ENCODE assay signal across 16 cellular contexts in genomic region chr2:200428961-200429665, GRCh38.
A peak's percentile ranks its signal among the peaks of the same experiment; 100 is the strongest.
DNase-seq lines count a peak whose midpoint lies in the region; ATAC-seq and TF ChIP-seq lines count a peak whose summit lies in the region.
"Had no signal": no experiment of that assay in that cellular context is flagged by ENCODE, and none has a peak within 500 bp of the region (broad histone marks: within the 10 kb centered on the region; RNA-seq: fewer than 3 reads in every experiment).

No MANE protein-coding gene starts in this region.

- DNase-seq in left lobe of liver (ENCODE audit: low spot score) (no peak), NCI-H1048 (lab: John Stamatoyannopoulos, UW) (no peak), SKM-1 (lab: John Stamatoyannopoulos, UW; ENCODE audit: unreplicated experiment) (no peak), GM13976 (ENCODE audit: low spot score) (no peak)
- DNase-seq in activated effector memory CD4-positive, alpha-beta T cell treated with anti-CD3 and anti-CD28 coated beads, Interleukin-2, amount 50 U/mL, for 16 hours: no peak
- DNase-seq: activated CD4-positive, alpha-beta T cell treated with anti-CD3 and anti-CD28 coated beads for 4 hours; Caco-2; esophagus squamous epithelium; KG1; NCI-H1105 treated with DMSO at 0.1 percent for 48 hours; nephron progenitor cell; Right ventricle myocardium superior; stimulated activated CD4-positive, alpha-beta T cell treated with anti-CD3 and anti-CD28 coated beads, Interleukin-1b, Interleukin-23, amount 100 ng/mL, for 48 hours had no signal

- ATAC-seq in GM18870 (IDR thresholded peaks at IDR 0.05; ENCODE audit: unreplicated experiment) (peak; percentile 58), GM21786 (IDR thresholded peaks at IDR 0.05; ENCODE audit: unreplicated experiment) (peak; percentile 90), HG03095 (IDR thresholded peaks at IDR 0.05; ENCODE audit: unreplicated experiment) (peak; percentile 77), left lobe of liver (peak; percentile 22)

- TF ChIP-seq CTCF in GM13976 (IDR thresholded peaks at IDR 0.05; ENCODE audit: borderline replicate concordance, control extremely low read depth, extremely low read depth, insufficient read depth, missing control alignments): no peak

- in situ Hi-C loops in GM13976 (cut with MboI; ENCODE audit: low sequenced_read_pairs, unreplicated experiment): no loop called here

Comparison
In these comparisons a context has a peak if more than half of its experiments do, and no peak if none do; other contexts are left out.
1. ATAC-seq: peak in every context shown above with its lines; median percentile 90 in GM21786; 77 in HG03095; 58 in GM18870; 22 in left lobe of liver.